In the genomic region with DNA sequence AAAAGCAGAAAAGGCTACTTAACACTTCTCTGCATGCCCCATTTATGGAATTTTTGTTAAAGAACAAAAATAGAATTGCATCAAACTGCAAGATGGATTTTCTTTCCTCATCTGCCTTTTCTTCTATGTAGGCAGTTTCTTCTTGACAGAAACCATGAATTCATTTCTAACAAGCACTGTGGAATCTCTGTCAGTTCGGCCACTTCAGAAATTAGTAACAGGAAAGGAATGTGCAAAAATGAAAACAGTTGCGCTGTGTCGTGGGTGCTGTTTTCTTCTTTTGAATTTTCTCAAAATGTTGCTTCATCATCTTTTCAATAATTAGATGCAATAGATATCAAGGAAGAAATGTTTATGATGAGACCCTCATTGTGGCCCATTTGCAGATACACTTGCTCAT, we compare ENCODE assay signal across 14 cellular contexts.
DNase-seq lines count a peak whose midpoint lies in the region; ATAC-seq and TF ChIP-seq lines count a peak whose summit lies in the region.
"Had no signal": no experiment of that assay in that cellular context is flagged by ENCODE, and none has a peak within 500 bp of the region (broad histone marks: within the 10 kb centered on the region; RNA-seq: fewer than 3 reads in every experiment).

No MANE protein-coding gene starts in this region.

- peaks cover 3% of the 10 kb centered on the region for H3K4me1 Mint-ChIP-seq in activated naive CD4-positive, alpha-beta T cell treated with anti-CD3 and anti-CD28 coated beads for 36 hours (ENCODE audit: low read depth)
- H3K4me1 Mint-ChIP-seq in activated naive CD4-positive, alpha-beta T cell treated with anti-CD3 and anti-CD28 coated beads, Interleukin-2, amount 10 ng/mL, durations not matched to agents 7 days and 5 days: peaks cover 4% of the 10 kb centered on the region
- H3K4me1 Mint-ChIP-seq: immature natural killer cell had no signal

- peak; percentile 61; the same call in 2 of the 3 replicates for ATAC-seq in SK-N-SH treated with all-trans-retinoic acid at 6 μM for 48 hours
- ATAC-seq: upper lobe of right lung had no signal

- no peaks in the 10 kb centered on the region for H3K27me3 ChIP-seq in thyroid gland

- peak; percentile 4 for DNase-seq in activated naive CD4-positive, alpha-beta T cell treated with anti-CD3 and anti-CD28 coated beads for 36 hours
- DNase-seq in activated naive CD4-positive, alpha-beta T cell treated with anti-CD3 and anti-CD28 coated beads, Interleukin-2, amount 10 ng/mL, durations not matched to agents 7 days and 5 days: no peak
- DNase-seq in fibroblast of peridontal ligament (ENCODE audit: extremely low read depth) (peak; percentile 51), thyroid gland (no peak), activated gamma-delta T cell (lab: John Stamatoyannopoulos, UW) (no peak), globus pallidus (ENCODE audit: low spot score) (no peak)
- DNase-seq in activated CD4-positive, alpha-beta T cell treated with anti-CD3 and anti-CD28 coated beads, Interleukin-2, amount 50 U/mL, for 4 hours: no peak
- DNase-seq: AML-193, immature natural killer cell, KBM-7, NCI-H2029 treated with DMSO at 0.1 percent for 48 hours, small intestine, upper lobe of right lung had no signal

- TF ChIP-seq CTCF in thyroid gland (IDR thresholded peaks at IDR 0.05): no peak

- intact Hi-C loops in activated naive CD4-positive, alpha-beta T cell treated with anti-CD3 and anti-CD28 coated beads for 36 hours (cut with micrococcal nuclease): no loop called here
- intact Hi-C loops in thyroid gland (cut with DNase I): no loop called here

- H3K27ac ChIP-seq in thyroid gland: peak overlapping the region; percentile 68 to 94 (median 82)
- H3K27ac ChIP-seq: upper lobe of right lung had no signal

- H3K27ac Mint-ChIP-seq in activated naive CD4-positive, alpha-beta T cell treated with anti-CD3 and anti-CD28 coated beads for 36 hours: no peak overlapping the region
- H3K27ac Mint-ChIP-seq in activated naive CD4-positive, alpha-beta T cell treated with anti-CD3 and anti-CD28 coated beads, Interleukin-2, amount 10 ng/mL, durations not matched to agents 7 days and 5 days: no peak overlapping the region
- H3K27ac Mint-ChIP-seq: immature natural killer cell had no signal

- H3K4me3 ChIP-seq in thyroid gland (replicated peaks in 1 of 3): no peak overlapping the region
- H3K4me3 ChIP-seq: upper lobe of right lung had no signal

- peaks cover 14% of the 10 kb centered on the region for H3K27me3 Mint-ChIP-seq in activated naive CD4-positive, alpha-beta T cell treated with anti-CD3 and anti-CD28 coated beads for 36 hours (ENCODE audit: low read depth)
- peaks cover 15% of the 10 kb centered on the region for H3K27me3 Mint-ChIP-seq in activated naive CD4-positive, alpha-beta T cell treated with anti-CD3 and anti-CD28 coated beads, Interleukin-2, amount 10 ng/mL, durations not matched to agents 7 days and 5 days

- CTCF ChIA-PET in activated naive CD4-positive, alpha-beta T cell treated with anti-CD3 and anti-CD28 coated beads for 36 hours (lab: Charles Lee): no interaction called here
- CTCF ChIA-PET in activated naive CD4-positive, alpha-beta T cell treated with anti-CD3 and anti-CD28 coated beads, Interleukin-2, amount 10 ng/mL, durations not matched to agents 7 days and 5 days (lab: Charles Lee): no interaction called here

- H3K4me1 ChIP-seq in thyroid gland: peaks cover 43 to 50% of the 10 kb centered on the region in 2 donors

- H3K9me3 ChIP-seq in thyroid gland: no peaks in the 10 kb centered on the region
- H3K9me3 ChIP-seq: upper lobe of right lung had no signal

- TF ChIP-seq POLR2A in thyroid gland (IDR thresholded peaks at IDR 0.05): no peak

- H3K36me3 ChIP-seq in thyroid gland: no peaks in the 10 kb centered on the region
- H3K36me3 ChIP-seq: upper lobe of right lung had no signal

- no peaks in the 10 kb centered on the region for H3K9me3 Mint-ChIP-seq in activated naive CD4-positive, alpha-beta T cell treated with anti-CD3 and anti-CD28 coated beads for 36 hours
- no peaks in the 10 kb centered on the region for H3K9me3 Mint-ChIP-seq in activated naive CD4-positive, alpha-beta T cell treated with anti-CD3 and anti-CD28 coated beads, Interleukin-2, amount 10 ng/mL, durations not matched to agents 7 days and 5 days
- H3K9me3 Mint-ChIP-seq: immature natural killer cell had no signal

- no peaks in the 10 kb centered on the region for H3K36me3 Mint-ChIP-seq in activated naive CD4-positive, alpha-beta T cell treated with anti-CD3 and anti-CD28 coated beads for 36 hours (ENCODE audit: low read depth)
- no peaks in the 10 kb centered on the region for H3K36me3 Mint-ChIP-seq in activated naive CD4-positive, alpha-beta T cell treated with anti-CD3 and anti-CD28 coated beads, Interleukin-2, amount 10 ng/mL, durations not matched to agents 7 days and 5 days
- H3K36me3 Mint-ChIP-seq: immature natural killer cell had no signal

- H3K4me3 Mint-ChIP-seq in activated naive CD4-positive, alpha-beta T cell treated with anti-CD3 and anti-CD28 coated beads for 36 hours: no peak overlapping the region
- H3K4me3 Mint-ChIP-seq in activated naive CD4-positive, alpha-beta T cell treated with anti-CD3 and anti-CD28 coated beads, Interleukin-2, amount 10 ng/mL, durations not matched to agents 7 days and 5 days: no peak overlapping the region
- H3K4me3 Mint-ChIP-seq: immature natural killer cell had no signal

- WGBS in thyroid gland, 2 donors: 16 to 17% methylated on average over 3 of the region's 3 CpGs

TF ChIP-seq in SK-N-SH treated with all-trans-retinoic acid at 6 μM for 48 hours, 23 proteins besides CTCF, POLR2A, EP300 and RAD21:
- TF ChIP-seq ISL1 (CRISPR knock-in tag; IDR thresholded peaks at IDR 0.05) (no peak), TCF4 (CRISPR knock-in tag; IDR thresholded peaks at IDR 0.05; ENCODE audit: borderline replicate concordance) (no peak), ESRRG (CRISPR knock-in tag; IDR thresholded peaks at IDR 0.05) (no peak), TOX (CRISPR knock-in tag; IDR thresholded peaks at IDR 0.05; ENCODE audit: borderline replicate concordance) (no peak), GLIS3 (CRISPR knock-in tag; IDR thresholded peaks at IDR 0.05) (no peak), CSDC2 (CRISPR knock-in tag; IDR thresholded peaks at IDR 0.05) (no peak), ARNTL (CRISPR knock-in tag; IDR thresholded peaks at IDR 0.05; ENCODE audit: borderline replicate concordance, low read depth) (no peak)
- TF ChIP-seq, protein P1, sequence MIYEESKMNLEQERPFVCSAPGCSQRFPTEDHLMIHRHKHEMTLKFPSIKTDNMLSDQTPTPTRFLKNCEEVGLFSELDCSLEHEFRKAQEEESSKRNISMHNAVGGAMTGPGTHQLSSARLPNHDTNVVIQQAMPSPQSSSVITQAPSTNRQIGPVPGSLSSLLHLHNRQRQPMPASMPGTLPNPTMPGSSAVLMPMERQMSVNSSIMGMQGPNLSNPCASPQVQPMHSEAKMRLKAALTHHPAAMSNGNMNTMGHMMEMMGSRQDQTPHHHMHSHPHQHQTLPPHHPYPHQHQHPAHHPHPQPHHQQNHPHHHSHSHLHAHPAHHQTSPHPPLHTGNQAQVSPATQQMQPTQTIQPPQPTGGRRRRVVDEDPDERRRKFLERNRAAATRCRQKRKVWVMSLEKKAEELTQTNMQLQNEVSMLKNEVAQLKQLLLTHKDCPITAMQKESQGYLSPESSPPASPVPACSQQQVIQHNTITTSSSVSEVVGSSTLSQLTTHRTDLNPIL (CRISPR knock-in tag; IDR thresholded peaks at IDR 0.05; ENCODE audit: low read depth): no peak
TF ChIP-seq in SK-N-SH treated with all-trans-retinoic acid at 6 μM for 48 hours: peak in this region for 0.

Comparison
In these comparisons a context has a peak if more than half of its experiments do, and no peak if none do; other contexts are left out.
1. DNase-seq: peak in activated naive CD4-positive, alpha-beta T cell treated with anti-CD3 and anti-CD28 coated beads for 36 hours (single experiment) and fibroblast of peridontal ligament (single experiment); none in activated naive CD4-positive, alpha-beta T cell treated with anti-CD3 and anti-CD28 coated beads, Interleukin-2, amount 10 ng/mL, durations not matched to agents 7 days and 5 days (single experiment), thyroid gland (0 of 2), activated gamma-delta T cell (single experiment), globus pallidus (single experiment) and activated CD4-positive, alpha-beta T cell treated with anti-CD3 and anti-CD28 coated beads, Interleukin-2, amount 50 U/mL, for 4 hours (0 of 2).